In genomic region chrX:108036298-108036973, GRCh38 we compare ENCODE assay signal across 12 cellular contexts. TPM values are rescaled to one million over a fixed set of nuclear protein-coding genes. Genes with fewer than 3 reads are reported as not detected.
DNase-seq lines count a peak whose midpoint lies in the region; ATAC-seq and TF ChIP-seq lines count a peak whose summit lies in the region.
"Had no signal": no experiment of that assay in that cellular context is flagged by ENCODE, and none has a peak within 500 bp of the region (broad histone marks: within the 10 kb centered on the region; RNA-seq: fewer than 3 reads in every experiment).

No MANE protein-coding gene starts in this region.

- ATAC-seq in heart right ventricle, result no peak
- ATAC-seq in HG02840 (IDR thresholded peaks at IDR 0.05; ENCODE audit: low FRiP score, unreplicated experiment), result no peak

- no peak for TF ChIP-seq POLR2A in NB4 (IDR thresholded peaks at IDR 0.05; ENCODE audit: extremely low read depth, insufficient read length)

- 88% methylated on average over 1 of the region's 4 CpGs; no CpG with 5 or more reads in 1 of the 2 experiments for WGBS in mesodermal cell (ENCODE audit: insufficient coverage in 2 of 2), 2 experiments
- 77 to 88% methylated on average over 4 of the region's 4 CpGs for WGBS in heart right ventricle, 2 donors

- DNase-seq in Caki2 (ENCODE audit: low read depth) (peak; percentile 74), NB4 (ENCODE audit: low read depth) (peak; percentile 1), brain pericyte (ENCODE audit: low read depth, low spot score) (peak; percentile 27), heart right ventricle (no peak), H7 (no peak), AML-193 (lab: John Stamatoyannopoulos, UW) (no peak)
- DNase-seq: activated CD4-positive, alpha-beta T cell treated with anti-CD3 and anti-CD28 coated beads for 4 hours; left ventricle myocardium inferior; stimulated activated CD4-positive, alpha-beta T cell treated with anti-CD3 and anti-CD28 coated beads, Interleukin-1b, Interleukin-23, amount 100 ng/mL, for 48 hours; uterus had no signal

- H3K4me3 ChIP-seq in NB4 (ENCODE audit: low read depth, low read length) (no peak overlapping the region), mesodermal cell (ENCODE audit: extremely low read depth, insufficient read depth, low read length, poor library complexity, severe bottlenecking) (no peak overlapping the region), heart right ventricle (no peak overlapping the region), H7 (ENCODE audit: insufficient read depth, low read depth, low read length) (no peak overlapping the region)
- H3K4me3 ChIP-seq: left ventricle myocardium inferior, uterus had no signal

- H3K36me3 ChIP-seq in mesodermal cell (ENCODE audit: control insufficient read depth, insufficient read depth, low read length) (no peaks in the 10 kb centered on the region), heart right ventricle (no peaks in the 10 kb centered on the region), H7 (replicated peaks; ENCODE audit: control insufficient read depth, insufficient read depth, low read length) (no peaks in the 10 kb centered on the region)
- H3K36me3 ChIP-seq: left ventricle myocardium inferior, uterus had no signal

- peaks cover 5% of the 10 kb centered on the region for H3K4me1 ChIP-seq in mesodermal cell (ENCODE audit: control insufficient read depth, insufficient read depth, low read length, poor library complexity, severe bottlenecking)
- H3K4me1 ChIP-seq in heart right ventricle, result no peaks in the 10 kb centered on the region
- H3K4me1 ChIP-seq: left ventricle myocardium inferior, uterus had no signal

- in situ Hi-C loops in Caki2 (cut with HindIII; ENCODE audit: low pct_unique_long_range_greater_than_20kb, low sequenced_read_pairs), result no loop called here

- TF ChIP-seq CTCF in NB4 (IDR thresholded peaks at IDR 0.05; ENCODE audit: low read depth, low read length) (no peak), heart right ventricle (IDR thresholded peaks at IDR 0.05) (no peak)

- peak overlapping the region; percentile 57 for H3K27ac ChIP-seq in mesodermal cell (ENCODE audit: low read depth, low read length, severe bottlenecking)
- H3K27ac ChIP-seq in heart right ventricle, result no peak overlapping the region
- H3K27ac ChIP-seq: left ventricle myocardium inferior, uterus had no signal

- no peaks in the 10 kb centered on the region for H3K9me3 ChIP-seq in mesodermal cell (ENCODE audit: control insufficient read depth, low read length)
- H3K9me3 ChIP-seq in heart right ventricle, result no peaks in the 10 kb centered on the region
- H3K9me3 ChIP-seq: left ventricle myocardium inferior, uterus had no signal

- H3K27me3 ChIP-seq in heart right ventricle (peaks cover 0 to 73% (median 0%) of the 10 kb centered on the region in 7 donors), H7 (ENCODE audit: control insufficient read depth, insufficient read depth, low read length) (no peaks in the 10 kb centered on the region)

- intact Hi-C loops in heart right ventricle (cut with DNase I), result no loop called here

RNA-seq across cellular contexts. Expression of gene VSIG1, which starts 8.4 kb away (rescaled TPM):
- total RNA-seq in Caki2 (2014; rRNA removed; shearing (Covaris generic); ENCODE audit: low replicate concordance), result 0.91 and 1.1 TPM in 2 replicates
- polyA plus RNA-seq in mesodermal cell (2013, experiment 1 of 2), result 0.85 TPM
- 0.71 TPM for polyA plus RNA-seq in mesodermal cell (2013, experiment 2 of 2)
- under 1 TPM in 3 of 10 donors, not detected in 7; 0.09 to 0.46 (median 0.16) TPM for total RNA-seq in heart right ventricle
- under 1 TPM in 1 of 2 donors, not detected in 1; 0.03 TPM for polyA plus RNA-seq in heart right ventricle
- total RNA-seq in H7 (2014; rRNA removed; shearing (Covaris generic)), result 3.0 and 4.1 TPM in 2 replicates
- total RNA-seq: left ventricle myocardium inferior had no signal

RNA-seq across cellular contexts. Expression of gene TEX13B, which starts 54.3 kb away (rescaled TPM):
- not detected in 2 replicates for total RNA-seq in Caki2 (2014; rRNA removed; shearing (Covaris generic); ENCODE audit: low replicate concordance)
- not detected for polyA plus RNA-seq in mesodermal cell (2013, experiment 1 of 2)
- not detected for polyA plus RNA-seq in mesodermal cell (2013, experiment 2 of 2)
- total RNA-seq in heart right ventricle, result not detected
- polyA plus RNA-seq in heart right ventricle, result not detected
- total RNA-seq in H7 (2014; rRNA removed; shearing (Covaris generic)), result 0.85 TPM in 1 of 2 replicates, not detected in the other
- total RNA-seq: left ventricle myocardium inferior, uterus had no signal

RNA-seq across cellular contexts. Expression of gene PSMD10, which starts 54.9 kb away (rescaled TPM):
- total RNA-seq in Caki2 (2014; rRNA removed; shearing (Covaris generic); ENCODE audit: low replicate concordance), result 91.7 and 126 TPM in 2 replicates
- 70.5 TPM for polyA plus RNA-seq in mesodermal cell (2013, experiment 1 of 2)
- polyA plus RNA-seq in mesodermal cell (2013, experiment 2 of 2), result 72.1 TPM
- 10 to 100 TPM; 16.5 to 27.0 (median 21.2) TPM for total RNA-seq in heart right ventricle
- polyA plus RNA-seq in heart right ventricle, result 10 to 100 TPM; 13.9 to 28.0 TPM
- 99.0 and 110 TPM in 2 replicates for total RNA-seq in H7 (2014; rRNA removed; shearing (Covaris generic))

RNA-seq across cellular contexts. Expression of gene ATG4A, which starts 55.1 kb away (rescaled TPM):
- total RNA-seq in Caki2 (2014; rRNA removed; shearing (Covaris generic); ENCODE audit: low replicate concordance), result 0.70 and 9.0 TPM in 2 replicates
- 11.8 TPM for polyA plus RNA-seq in mesodermal cell (2013, experiment 1 of 2)
- 12.3 TPM for polyA plus RNA-seq in mesodermal cell (2013, experiment 2 of 2)
- 10 to 100 TPM; 13.1 to 20.5 (median 17.3) TPM for total RNA-seq in heart right ventricle
- 10 to 100 TPM; 13.4 to 14.2 TPM for polyA plus RNA-seq in heart right ventricle
- total RNA-seq in H7 (2014; rRNA removed; shearing (Covaris generic)), result 7.0 and 8.4 TPM in 2 replicates

Comparison
In these comparisons a context has a peak if more than half of its experiments do, and no peak if none do; other contexts are left out.
1. DNase-seq: peak in Caki2 (single experiment), NB4 (single experiment) and brain pericyte (single experiment); none in heart right ventricle (0 of 2), H7 (single experiment) and AML-193 (0 of 2).